ENCODE assay signal across 3 cellular contexts in genomic region chr12:117102834-117103181, GRCh38. TPM values are rescaled to one million over a fixed set of nuclear protein-coding genes. Genes with fewer than 3 reads are reported as not detected.
"Had no signal": no experiment of that assay in that cellular context is flagged by ENCODE, and none has a peak within 500 bp of the region (broad histone marks: within the 10 kb centered on the region; RNA-seq: fewer than 3 reads in every experiment).

No MANE protein-coding gene starts in this region.

RNA-seq across cellular contexts. Expression of gene TESC, which starts 3.6 kb away (rescaled TPM):
- total RNA-seq: PC-9, RPMI7951, SJSA1 had no signal
